20 cellular contexts compared by ENCODE assay signal in genomic region chr12:115762934-115763333, GRCh38.
"Had no signal": no experiment of that assay in that cellular context is flagged by ENCODE, and none has a peak within 500 bp of the region (broad histone marks: within the 10 kb centered on the region; RNA-seq: fewer than 3 reads in every experiment).

No MANE protein-coding gene starts in this region.

- H3K9me3 ChIP-seq: upper lobe of left lung had no signal

- H3K4me3 Mint-ChIP-seq: activated CD8-positive, alpha-beta T cell treated with anti-CD3 and anti-CD28 coated beads for 36 hours; activated naive CD4-positive, alpha-beta T cell treated with anti-CD3 and anti-CD28 coated beads, Interleukin-2, amount 50 U/mL, for 24 hours; nephron; T-helper 1 cell treated with Interleukin-12 subunit alpha and Interleukin-12 subunit beta and Interleukin-4 antibody, amounts not matched to agents 30 μg/mL and 1 μg/mL, for 36 hours; WTC11 had no signal

- H3K9me3 Mint-ChIP-seq: activated naive CD4-positive, alpha-beta T cell treated with anti-CD3 and anti-CD28 coated beads, Interleukin-2, amount 50 U/mL, for 24 hours; nephron had no signal

- H3K36me3 ChIP-seq: upper lobe of left lung had no signal

- H3K27ac Mint-ChIP-seq: activated CD8-positive, alpha-beta T cell treated with anti-CD3 and anti-CD28 coated beads for 36 hours; activated naive CD4-positive, alpha-beta T cell treated with anti-CD3 and anti-CD28 coated beads, Interleukin-2, amount 50 U/mL, for 24 hours; nephron; T-helper 1 cell treated with Interleukin-12 subunit alpha and Interleukin-12 subunit beta and Interleukin-4 antibody, amounts not matched to agents 30 μg/mL and 1 μg/mL, for 36 hours; WTC11 had no signal

- FAIRE-seq: colon had no signal

- DNase-seq: activated CD4-positive, alpha-beta T cell treated with anti-CD3 and anti-CD28 coated beads for 4 hours; activated CD8-positive, alpha-beta T cell treated with anti-CD3 and anti-CD28 coated beads for 36 hours; activated effector memory CD4-positive, alpha-beta T cell treated with anti-CD3 and anti-CD28 coated beads, Interleukin-2, amount 50 U/mL, for 16 hours; activated T-cell treated with anti-CD3 and anti-CD28 coated beads, Interleukin-2, amount 50 U/mL, for 48 hours; amniotic stem cell; caudate nucleus; hypothalamus; left ventricle myocardium superior; mesenchymal stem cell; nucleus accumbens; posterior cingulate gyrus; stimulated activated CD4-positive, alpha-beta T cell treated with anti-CD3 and anti-CD28 coated beads, Interleukin-15, amount 100 ng/mL, for 24 hours; stimulated activated CD4-positive, alpha-beta T cell treated with anti-CD3 and anti-CD28 coated beads, Interleukin-4, amount 100 ng/mL, for 24 hours; stimulated activated naive CD4-positive, alpha-beta T cell; upper lobe of left lung had no signal

- ATAC-seq: activated CD8-positive, alpha-beta T cell treated with anti-CD3 and anti-CD28 coated beads for 36 hours; left ventricle myocardium superior; WTC11 had no signal

- H3K27me3 ChIP-seq: upper lobe of left lung had no signal

- H3K4me1 Mint-ChIP-seq: activated naive CD4-positive, alpha-beta T cell treated with anti-CD3 and anti-CD28 coated beads, Interleukin-2, amount 50 U/mL, for 24 hours; WTC11 had no signal

- H3K27ac ChIP-seq: upper lobe of left lung had no signal

- H3K4me1 ChIP-seq: upper lobe of left lung had no signal

- H3K4me3 ChIP-seq: upper lobe of left lung had no signal
